ENCODE assay signal across 35 cellular contexts in the genomic region with DNA sequence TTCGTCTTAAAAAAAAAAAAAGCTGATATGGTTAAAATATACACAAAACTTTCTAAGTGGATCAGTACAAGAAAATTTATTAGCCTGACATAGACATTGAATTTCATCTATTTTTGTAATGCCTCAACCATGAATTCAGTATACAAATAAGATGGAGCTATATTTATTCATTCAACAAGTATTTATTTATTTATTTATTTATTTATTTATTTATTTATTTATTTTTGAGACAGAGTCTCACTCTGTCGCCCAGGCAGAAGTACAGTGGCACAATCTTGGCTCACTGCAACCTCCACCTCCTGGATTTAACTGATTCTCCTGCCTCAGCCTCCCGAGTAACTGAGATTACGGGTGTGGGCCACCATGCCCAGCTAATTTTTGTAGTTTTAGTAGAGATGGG.
DNase-seq lines count a peak whose midpoint lies in the region; ATAC-seq, FAIRE-seq and TF ChIP-seq lines count a peak whose summit lies in the region.
"Had no signal": no experiment of that assay in that cellular context is flagged by ENCODE, and none has a peak within 500 bp of the region (broad histone marks: within the 10 kb centered on the region; RNA-seq: fewer than 3 reads in every experiment).

No MANE protein-coding gene starts in this region.

- H3K9me1 ChIP-seq in K562 (ENCODE audit: control insufficient read depth, insufficient read depth, low read length) = no peaks in the 10 kb centered on the region

- TF ChIP-seq EP300 in A549 (IDR thresholded peaks at IDR 0.05) (no peak), K562 (IDR thresholded peaks at IDR 0.05; ENCODE audit: low read length) (no peak)

- no peaks in the 10 kb centered on the region for H4K20me1 ChIP-seq in K562 (replicated peaks; ENCODE audit: control insufficient read depth, insufficient read depth, low read length)
- H4K20me1 ChIP-seq: BLaER1; BLaER1 treated with 17β-estradiol and CSF1 and Interleukin-3, amounts not matched to agents 10 nM and 100 nM had no signal

- H3K4me2 ChIP-seq in A549 (no peak overlapping the region), K562 (ENCODE audit: insufficient read depth, low read length) (no peak overlapping the region)
- H3K4me2 ChIP-seq: BLaER1; BLaER1 treated with 17β-estradiol and CSF1 and Interleukin-3, amounts not matched to agents 10 nM and 100 nM had no signal

- H3K9me3 ChIP-seq in A549 = no peaks in the 10 kb centered on the region
- no peaks in the 10 kb centered on the region for H3K9me3 ChIP-seq in HEK293 (ENCODE audit: control insufficient read depth, insufficient read depth, low read depth, low read length)
- H3K9me3 ChIP-seq in T-helper 17 cell (ENCODE audit: control insufficient read depth, low read length, poor library complexity, severe bottlenecking) = no peaks in the 10 kb centered on the region
- H3K9me3 ChIP-seq in K562 (replicated peaks; ENCODE audit: control insufficient read depth, insufficient read depth, low read depth, low read length) = no peaks in the 10 kb centered on the region
- H3K9me3 ChIP-seq: BLaER1; BLaER1 treated with 17β-estradiol and CSF1 and Interleukin-3, amounts not matched to agents 10 nM and 100 nM; Caco-2 had no signal

- in situ Hi-C loops in K562 (cut with MboI) = no loop called here

- no peaks in the 10 kb centered on the region for H3K79me2 ChIP-seq in K562 (ENCODE audit: control insufficient read depth, insufficient read depth, low read length)

- no peak for DNase-seq in A549 (ENCODE audit: low read depth in 1 of 2, low spot score in 1 of 2)
- no peak for DNase-seq in T-helper 17 cell
- DNase-seq in K562 (ENCODE audit: extremely low read depth in 1 of 4, low spot score in 3 of 4) = no peak
- no peak for DNase-seq in C1 segment of cervical spinal cord (lab: John Stamatoyannopoulos, UW)
- no peak for DNase-seq in COR-L47 (lab: John Stamatoyannopoulos, UW)
- DNase-seq in putamen (ENCODE audit: low spot score) = no peak
- DNase-seq: 8988T; ACHN; AML-193; BE2C; Caco-2; Calu3; CD4-positive, alpha-beta memory T cell; CD4-positive, alpha-beta T cell; CD4-positive, CD25-positive, alpha-beta regulatory T cell; CD8-positive, alpha-beta memory T cell; CD8-positive, alpha-beta T cell; DMS 273 treated with DMSO at 0.1 percent for 48 hours; DMS153; DMS53; DMS79; DMS79 treated with DMSO at 0.1 percent for 48 hours; DND-41; EL had no signal

- H3K27me3 Mint-ChIP-seq in T-helper 17 cell = peaks cover 10% of the 10 kb centered on the region

- no peaks in the 10 kb centered on the region for H3K36me3 ChIP-seq in HEK293 (ENCODE audit: control insufficient read depth in 2 of 2, insufficient read depth in 1 of 2, low read length in 2 of 2)
- H3K36me3 ChIP-seq in K562 (ENCODE audit: control insufficient read depth, insufficient read depth, low read length) = no peaks in the 10 kb centered on the region
- H3K36me3 ChIP-seq: BE2C; BLaER1; BLaER1 treated with 17β-estradiol and CSF1 and Interleukin-3, amounts not matched to agents 10 nM and 100 nM had no signal

- BruUV-seq in K562 (replicated peaks; lab: Mats Ljungman, UMichigan) = no TSS peak

- H3K27ac ChIP-seq in A549 (no peak overlapping the region), HEK293 (ENCODE audit: extremely low read depth, low read depth, low read length) (no peak overlapping the region), K562 (ENCODE audit: extremely low read depth, low read depth, low read length) (no peak overlapping the region)
- H3K27ac ChIP-seq: 22Rv1; BLaER1; BLaER1 treated with 17β-estradiol and CSF1 and Interleukin-3, amounts not matched to agents 10 nM and 100 nM; C4-2B had no signal

- peaks cover 0 to 3% of the 10 kb centered on the region in 2 experiments; a peak in 1 of 5 replicates for H3K27me3 ChIP-seq in K562 (ENCODE audit: control insufficient read depth in 2 of 2, insufficient read depth in 2 of 2, low read length in 2 of 2)
- H3K27me3 ChIP-seq: BLaER1; BLaER1 treated with 17β-estradiol and CSF1 and Interleukin-3, amounts not matched to agents 10 nM and 100 nM had no signal

- no peak overlapping the region for H3K4me3 Mint-ChIP-seq in T-helper 17 cell
- H3K4me3 Mint-ChIP-seq: B cell; CD14-positive monocyte; CD4-positive, alpha-beta memory T cell; CD4-positive, alpha-beta T cell; CD4-positive, CD25-positive, alpha-beta regulatory T cell; CD8-positive, alpha-beta memory T cell; CD8-positive, alpha-beta T cell had no signal

- intact Hi-C loops in K562 (cut with micrococcal nuclease) = no loop called here

- no peak for TF ChIP-seq POLR2A in A549 (IDR thresholded peaks at IDR 0.05; ENCODE audit: low read length)
- no peak for TF ChIP-seq POLR2A in K562 (conservative IDR thresholded peaks at IDR 0.05)

- FAIRE-seq in A549 (lab: Jason Lieb, UNC) (no peak), K562 (lab: Jason Lieb, UNC) (no peak)
- FAIRE-seq: A204.1, D721Med, G401.6 had no signal

- ATAC-seq in A549 (no peak), T-helper 17 cell (no peak), K562 (no peak), GM21515 (IDR thresholded peaks at IDR 0.05; ENCODE audit: unreplicated experiment) (no peak)
- ATAC-seq: CD8-positive, alpha-beta T cell had no signal

- TF ChIP-seq CTCF in A549 (IDR thresholded peaks at IDR 0.05) (no peak), HEK293 (tag by site-specific recombination; IDR thresholded peaks at IDR 0.05) (no peak), K562 (IDR thresholded peaks at IDR 0.05 in 2 of 3, conservative IDR thresholded peaks at IDR 0.05 in 1 of 3; ENCODE audit: insufficient read depth in 2 of 3, low read depth in 1 of 3, low read length in 3 of 3) (no peak)

- no peak overlapping the region for H2AFZ ChIP-seq in K562 (ENCODE audit: low read depth, low read length)

- POLR2A ChIA-PET in A549 (lab: Yijun Ruan, JAX) (no interaction called here), HEK293 (lab: Yijun Ruan, JAX) (no interaction called here), K562 (lab: Yijun Ruan, JAX) (no interaction called here)

- WGBS in A549 (ENCODE audit: missing lambda C conversion rate) = 46% methylated on average over 4 of the region's 4 CpGs
- WGBS in K562 (ENCODE audit: insufficient coverage, low coverage, missing lambda C conversion rate) = 0% methylated on average over 3 of the region's 4 CpGs

- H3K4me3 ChIP-seq in A549 = no peak overlapping the region
- H3K4me3 ChIP-seq in HEK293 (ENCODE audit: low read depth, low read length) = no peak overlapping the region
- no peak overlapping the region for H3K4me3 ChIP-seq in K562
- H3K4me3 ChIP-seq: BLaER1; BLaER1 treated with 17β-estradiol and CSF1 and Interleukin-3, amounts not matched to agents 10 nM and 100 nM had no signal

- CTCF ChIA-PET in A549 (lab: Yijun Ruan, JAX) (no interaction called here), HEK293 (lab: Yijun Ruan, JAX) (interaction anchor here (0.6 kb wide), 1 partner anchor 239 kb away, joined by 4 read pairs; no protein-coding TSS in a partner anchor), K562 (lab: Yijun Ruan, JAX; ENCODE audit: low intra/inter-chr PET ratio) (no interaction called here)

- no peak overlapping the region for H3K9ac ChIP-seq in K562 (ENCODE audit: insufficient read depth in 1 of 2, low read depth in 2 of 2, low read length in 2 of 2)
- H3K9ac ChIP-seq: BLaER1; BLaER1 treated with 17β-estradiol and CSF1 and Interleukin-3, amounts not matched to agents 10 nM and 100 nM had no signal

- H3K4me1 Mint-ChIP-seq in T-helper 17 cell = no peaks in the 10 kb centered on the region
- H3K4me1 Mint-ChIP-seq: B cell; CD14-positive monocyte; CD4-positive, alpha-beta memory T cell; CD4-positive, CD25-positive, alpha-beta regulatory T cell; CD8-positive, alpha-beta memory T cell had no signal

- H3K4me1 ChIP-seq in A549 (no peaks in the 10 kb centered on the region), HEK293 (ENCODE audit: control insufficient read depth, insufficient read depth, low read length) (no peaks in the 10 kb centered on the region), K562 (replicated peaks in 1 of 2; ENCODE audit: control insufficient read depth in 2 of 2, insufficient read depth in 2 of 2, low read length in 2 of 2) (no peaks in the 10 kb centered on the region)
- H3K4me1 ChIP-seq: BE2C; BLaER1; BLaER1 treated with 17β-estradiol and CSF1 and Interleukin-3, amounts not matched to agents 10 nM and 100 nM; Caco-2 had no signal

- peak overlapping the region; percentile 16 for H3K27ac Mint-ChIP-seq in T-helper 17 cell
- H3K27ac Mint-ChIP-seq: B cell; CD14-positive monocyte; CD4-positive, alpha-beta memory T cell; CD4-positive, alpha-beta T cell; CD4-positive, CD25-positive, alpha-beta regulatory T cell; CD8-positive, alpha-beta memory T cell; CD8-positive, alpha-beta T cell had no signal

- H3K36me3 Mint-ChIP-seq in T-helper 17 cell (ENCODE audit: low read depth) = no peaks in the 10 kb centered on the region
- H3K36me3 Mint-ChIP-seq: CD14-positive monocyte; CD4-positive, alpha-beta memory T cell; CD4-positive, CD25-positive, alpha-beta regulatory T cell; CD8-positive, alpha-beta memory T cell; CD8-positive, alpha-beta T cell had no signal

- no peak for TF ChIP-seq RAD21 in A549 (conservative IDR thresholded peaks at IDR 0.05 in 1 of 2, IDR thresholded peaks at IDR 0.05 in 1 of 2)
- no peak for TF ChIP-seq RAD21 in K562 (CRISPR knock-in tag; conservative IDR thresholded peaks at IDR 0.05 in 1 of 2, IDR thresholded peaks at IDR 0.05 in 1 of 2)

TF ChIP-seq in A549, 52 proteins besides CTCF, POLR2A, EP300 and RAD21 (continues in another document):
- no peak for TF ChIP-seq CHD4 (IDR thresholded peaks at IDR 0.05; ENCODE audit: borderline replicate concordance)

TF ChIP-seq in HEK293, 187 proteins besides CTCF, POLR2A, EP300 and RAD21 (continues in another document):
- peak; percentile 61 for TF ChIP-seq ZNF426 (tag by site-specific recombination; IDR thresholded peaks at IDR 0.05)

TF ChIP-seq in K562, 482 proteins besides CTCF, POLR2A, EP300 and RAD21:
- TF ChIP-seq ZNF316 (IDR thresholded peaks at IDR 0.05) (0 out of 2 replicates have a peak, but pooled peaks have one; percentile 14), SRF (CRISPR knock-in tag; IDR thresholded peaks at IDR 0.05) (no peak)
